In the genomic region with DNA sequence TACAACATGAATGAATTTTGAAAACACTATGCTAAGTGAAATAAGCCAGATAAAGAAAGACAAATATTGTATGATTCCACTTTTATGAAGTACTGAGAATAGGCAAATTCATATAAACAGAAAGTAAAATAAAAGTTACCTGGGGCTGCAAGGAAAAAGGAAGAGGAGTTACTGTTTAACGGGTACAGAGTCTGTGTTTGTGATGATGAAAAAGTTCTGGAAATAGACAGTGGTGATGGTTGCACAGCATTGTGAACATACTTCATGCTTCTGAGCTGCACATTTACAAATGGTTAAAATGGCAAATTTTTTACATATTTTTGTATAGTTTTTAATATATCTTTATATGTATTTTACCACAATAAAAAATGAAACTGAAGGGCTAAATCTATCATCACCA, we compare ENCODE assay signal across 22 cellular contexts. TPM values are rescaled to one million over a fixed set of nuclear protein-coding genes. Genes with fewer than 3 reads are reported as not detected.
DNase-seq lines count a peak whose midpoint lies in the region; ATAC-seq, FAIRE-seq and TF ChIP-seq lines count a peak whose summit lies in the region.
"Had no signal": no experiment of that assay in that cellular context is flagged by ENCODE, and none has a peak within 500 bp of the region (broad histone marks: within the 10 kb centered on the region; RNA-seq: fewer than 3 reads in every experiment).

No MANE protein-coding gene starts in this region.

- H4K20me1 ChIP-seq in HepG2 (ENCODE audit: insufficient read depth, low read length) = no peaks in the 10 kb centered on the region

- no peaks in the 10 kb centered on the region for H3K9me3 ChIP-seq in HepG2 (ENCODE audit: low read length)
- H3K9me3 ChIP-seq: Caco-2 had no signal

- H3K27me3 Mint-ChIP-seq in activated T-cell treated with anti-CD3 and anti-CD28 coated beads, Interleukin-2, amount 50 U/mL, for 72 hours (ENCODE audit: low read depth) = no peaks in the 10 kb centered on the region
- H3K27me3 Mint-ChIP-seq in activated T-cell treated with anti-CD3 and anti-CD28 coated beads, Interleukin-2, amount 50 U/mL, for 24 hours = no peaks in the 10 kb centered on the region
- H3K27me3 Mint-ChIP-seq: B cell; CD4-positive, CD25-positive, alpha-beta regulatory T cell had no signal

- POLR2A ChIA-PET in HepG2 (lab: Yijun Ruan, JAX) = no interaction called here
- POLR2A ChIA-PET in HEK293T (lab: Yijun Ruan, JAX) = no interaction called here

- peak overlapping the region; percentile 26; the same call in 1 of the 2 replicates for H3K4me2 ChIP-seq in HepG2 (ENCODE audit: low read depth, low read length)
- H3K4me2 ChIP-seq: BLaER1, GM23338 had no signal

- no peak overlapping the region; a peak in 1 of 6 replicates for H3K4me3 ChIP-seq in HepG2 (replicated peaks in 1 of 3; ENCODE audit: insufficient read depth in 1 of 3, low read depth in 2 of 3, low read length in 3 of 3)
- H3K4me3 ChIP-seq: BLaER1, GM23338 had no signal

- peak overlapping the region; percentile 3 for H3K27ac Mint-ChIP-seq in activated T-cell treated with anti-CD3 and anti-CD28 coated beads, Interleukin-2, amount 50 U/mL, for 72 hours
- H3K27ac Mint-ChIP-seq in activated T-cell treated with anti-CD3 and anti-CD28 coated beads, Interleukin-2, amount 50 U/mL, for 24 hours = no peak overlapping the region
- H3K27ac Mint-ChIP-seq: B cell; CD4-positive, CD25-positive, alpha-beta regulatory T cell; CD8-positive, alpha-beta T cell; GM23338; HFFc6 had no signal

- no peak for ATAC-seq in activated T-cell treated with anti-CD3 and anti-CD28 coated beads, Interleukin-2, amount 50 U/mL, for 72 hours (replicated peaks in 1 of 2)
- peak; percentile 67; the same call in 2 of the 3 replicates for ATAC-seq in HepG2
- ATAC-seq: CD8-positive, alpha-beta T cell; GM23338; HCT116 had no signal

- no peak for TF ChIP-seq CTCF in HepG2 (CRISPR knock-in tag; IDR thresholded peaks at IDR 0.05)

- no peaks in the 10 kb centered on the region for H3K36me3 ChIP-seq in HepG2 (replicated peaks in 1 of 2; ENCODE audit: control insufficient read depth in 1 of 2, insufficient read depth in 2 of 2, low read length in 2 of 2)

- no peak for DNase-seq in activated T-cell treated with anti-CD3 and anti-CD28 coated beads, Interleukin-2, amount 50 U/mL, for 72 hours
- no peak for DNase-seq in activated T-cell treated with anti-CD3 and anti-CD28 coated beads, Interleukin-2, amount 50 U/mL, for 24 hours
- no peak for DNase-seq in caudate nucleus (lab: John Stamatoyannopoulos, UW)
- no peak for DNase-seq in HepG2 (ENCODE audit: low spot score)
- DNase-seq in HEK293T (ENCODE audit: extremely low spot score) = no peak
- DNase-seq in NCI-H1417 (lab: John Stamatoyannopoulos, UW) = no peak
- DNase-seq in cerebellar cortex (ENCODE audit: low spot score) = no peak
- DNase-seq: Caco-2; CD4-positive, CD25-positive, alpha-beta regulatory T cell; CD8-positive, alpha-beta T cell; DMS153; DND-41; H9; HFFc6 had no signal

- TF ChIP-seq POLR2A in HepG2 (IDR thresholded peaks at IDR 0.05; ENCODE audit: insufficient read depth in 1 of 2, low read depth in 2 of 2, low read length in 2 of 2) = no peak

- intact Hi-C loops in HepG2 (cut with micrococcal nuclease; ENCODE audit: unreplicated experiment) = no loop called here

- TF ChIP-seq EP300 in HepG2 (IDR thresholded peaks at IDR 0.05; ENCODE audit: low read depth in 2 of 2, low read length in 2 of 2) = no peak
- no peak for TF ChIP-seq EP300 in HepG2 (CRISPR knock-in tag; IDR thresholded peaks at IDR 0.05; ENCODE audit: borderline replicate concordance)

- peaks cover 5% of the 10 kb centered on the region for H3K4me1 Mint-ChIP-seq in activated T-cell treated with anti-CD3 and anti-CD28 coated beads, Interleukin-2, amount 50 U/mL, for 72 hours (ENCODE audit: low read depth)
- H3K4me1 Mint-ChIP-seq in activated T-cell treated with anti-CD3 and anti-CD28 coated beads, Interleukin-2, amount 50 U/mL, for 24 hours (ENCODE audit: low read depth) = peaks cover 5% of the 10 kb centered on the region

- H3K36me3 Mint-ChIP-seq in activated T-cell treated with anti-CD3 and anti-CD28 coated beads, Interleukin-2, amount 50 U/mL, for 72 hours (ENCODE audit: insufficient read depth in 2 of 2) = no peaks in the 10 kb centered on the region
- H3K36me3 Mint-ChIP-seq in activated T-cell treated with anti-CD3 and anti-CD28 coated beads, Interleukin-2, amount 50 U/mL, for 24 hours (ENCODE audit: low read depth) = no peaks in the 10 kb centered on the region
- H3K36me3 Mint-ChIP-seq: CD4-positive, CD25-positive, alpha-beta regulatory T cell; CD8-positive, alpha-beta T cell had no signal

- WGBS in HepG2 (ENCODE audit: low lambda C conversion rate) = 55% methylated on average over 1 of the region's 1 CpG

- CTCF ChIA-PET in HepG2 (lab: Yijun Ruan, JAX; ENCODE audit: low intra/inter-chr PET ratio, low total read pairs) = no interaction called here
- CTCF ChIA-PET in HEK293T (lab: Yijun Ruan, JAX) = no interaction called here

- H3K4me3 Mint-ChIP-seq in activated T-cell treated with anti-CD3 and anti-CD28 coated beads, Interleukin-2, amount 50 U/mL, for 72 hours = no peak overlapping the region
- H3K4me3 Mint-ChIP-seq in activated T-cell treated with anti-CD3 and anti-CD28 coated beads, Interleukin-2, amount 50 U/mL, for 24 hours = no peak overlapping the region
- H3K4me3 Mint-ChIP-seq: B cell; CD4-positive, CD25-positive, alpha-beta regulatory T cell; CD8-positive, alpha-beta T cell; GM23338; H9; HFFc6 had no signal

- H3K9me3 Mint-ChIP-seq in activated T-cell treated with anti-CD3 and anti-CD28 coated beads, Interleukin-2, amount 50 U/mL, for 72 hours = no peaks in the 10 kb centered on the region
- no peaks in the 10 kb centered on the region for H3K9me3 Mint-ChIP-seq in activated T-cell treated with anti-CD3 and anti-CD28 coated beads, Interleukin-2, amount 50 U/mL, for 24 hours
- H3K9me3 Mint-ChIP-seq: CD8-positive, alpha-beta T cell; GM23338; H9; HFFc6 had no signal

- peaks cover 84% of the 10 kb centered on the region for H3K4me1 ChIP-seq in HepG2 (ENCODE audit: insufficient read depth, low read length)
- H3K4me1 ChIP-seq: BLaER1 had no signal

- peaks cover 98% of the 10 kb centered on the region for H3K79me2 ChIP-seq in HepG2 (ENCODE audit: insufficient read depth, low read length)

- no peak overlapping the region for H2AFZ ChIP-seq in HepG2 (ENCODE audit: low read length)
- H2AFZ ChIP-seq: GM23338 had no signal

- no peak for FAIRE-seq in HepG2 (lab: Jason Lieb, UNC)
- FAIRE-seq: A204.1, G401.6 had no signal

- in situ Hi-C loops in HepG2 (cut with HindIII; ENCODE audit: extremely low pct_ligation_motif_present, low pct_unique_long_range_greater_than_20kb) = no loop called here

- H3K9ac ChIP-seq in HepG2 (ENCODE audit: insufficient read depth, low read depth, low read length) = no peak overlapping the region
- H3K9ac ChIP-seq: BLaER1 had no signal

- peak overlapping the region; percentile 4 for H3K27ac ChIP-seq in caudate nucleus (ENCODE audit: low read depth, low read length)
- H3K27ac ChIP-seq in HepG2 (ENCODE audit: extremely low read length, insufficient read depth, low read length) = no peak overlapping the region
- H3K27ac ChIP-seq: 22Rv1, BLaER1, C4-2B had no signal

- TF ChIP-seq RAD21 in HepG2 (CRISPR knock-in tag; IDR thresholded peaks at IDR 0.05) = no peak

- H3K27me3 ChIP-seq in HepG2 (ENCODE audit: control insufficient read depth in 1 of 2, insufficient read depth in 2 of 2, low read length in 2 of 2) = no peaks in the 10 kb centered on the region
- H3K27me3 ChIP-seq: BLaER1 had no signal

- no TSS peak for BruUV-seq in HepG2 (replicated peaks; lab: Mats Ljungman, UMichigan)

TF ChIP-seq in HepG2, 621 proteins besides CTCF, POLR2A, EP300 and RAD21 (continues in another document):
- TF ChIP-seq NFIB (CRISPR knock-in tag; IDR thresholded peaks at IDR 0.05; ENCODE audit: borderline replicate concordance) (no peak), HDAC2 (CRISPR knock-in tag; IDR thresholded peaks at IDR 0.05) (no peak)

TF ChIP-seq in HEK293T, 16 proteins besides CTCF, POLR2A, EP300 and RAD21 (continues in another document):
- TF ChIP-seq ARNT (IDR thresholded peaks at IDR 0.05) = no peak
- no peak for TF ChIP-seq PKNOX1 (IDR thresholded peaks at IDR 0.05)
- TF ChIP-seq FOXA1 (IDR thresholded peaks at IDR 0.05) = no peak
- TF ChIP-seq HDGF (IDR thresholded peaks at IDR 0.05; ENCODE audit: borderline replicate concordance) = no peak
- TF ChIP-seq TARDBP (IDR thresholded peaks at IDR 0.05) = no peak

RNA-seq across cellular contexts. Expression of gene EPB41L2, which starts 29.4 kb away (rescaled TPM):
- total RNA-seq in activated T-cell treated with anti-CD3 and anti-CD28 coated beads, Interleukin-2, amount 50 U/mL, for 72 hours = 10 to 100 TPM; 17.5 to 27.4 TPM
- 41.7 and 42.1 TPM in 2 replicates for total RNA-seq in HepG2 (2016; rRNA removed; fragmentation: Illumina TruSeq; extraction: Trizol)
- total RNA-seq in HepG2 (2016; cell fraction: cytosol; rRNA removed; fragmentation: Illumina TruSeq; extraction: Trizol; ENCODE audit: low read depth) = 48.7 and 70.3 TPM in 2 replicates
- 33.1 and 37.6 TPM in 2 replicates for total RNA-seq in HepG2 (2016; cell fraction: insoluble cytoplasmic fraction; rRNA removed; fragmentation: Illumina TruSeq; extraction: Trizol)
- 32.9 and 42.5 TPM in 2 replicates for total RNA-seq in HepG2 (2016; cell fraction: membrane; rRNA removed; fragmentation: Illumina TruSeq; extraction: Trizol)
- total RNA-seq in HepG2 (2016; cell fraction: nucleus; rRNA removed; fragmentation: Illumina TruSeq; extraction: Trizol) = 115 and 119 TPM in 2 replicates
- polyA plus RNA-seq in HepG2 (2011; rRNA removed) = 45.3 and 56.4 TPM in 2 replicates
- 22.0 and 26.4 TPM in 2 replicates for polyA plus RNA-seq in HepG2 (2011; cell fraction: cytosol; rRNA removed)
- polyA plus RNA-seq in HepG2 (2011; cell fraction: nucleus; rRNA removed) = 128 and 148 TPM in 2 replicates
- polyA plus RNA-seq in HepG2 (2012) = 47.5 and 129 TPM in 2 replicates
- 2.9 and 4.0 TPM in 2 replicates for polyA plus RNA-seq in HepG2 (2016; cell fraction: cytosol; fragmentation: Illumina TruSeq; extraction: Trizol; ENCODE audit: low read depth)
- 44.9 and 50.4 TPM in 2 replicates for polyA plus RNA-seq in HepG2 (2016; cell fraction: insoluble cytoplasmic fraction; fragmentation: Illumina TruSeq; extraction: Trizol; ENCODE audit: low read depth)
- polyA plus RNA-seq in HepG2 (2016; cell fraction: membrane; fragmentation: Illumina TruSeq; extraction: Trizol; ENCODE audit: low read depth) = 8.4 and 9.3 TPM in 2 replicates
- 138 and 156 TPM in 2 replicates for polyA plus RNA-seq in HepG2 (2016; cell fraction: nucleus; fragmentation: Illumina TruSeq; extraction: Trizol; ENCODE audit: insufficient read depth, low read depth)
- polyA minus RNA-seq in HepG2 (2011; rRNA and poly(A)+ RNA removed; ENCODE audit: low replicate concordance) = 45.6 and 215 TPM in 2 replicates
- 50.0 and 50.3 TPM in 2 replicates for polyA minus RNA-seq in HepG2 (2011; cell fraction: cytosol; rRNA and poly(A)+ RNA removed)
- polyA minus RNA-seq in HepG2 (2011; cell fraction: nucleus; rRNA and poly(A)+ RNA removed) = 287 and 403 TPM in 2 replicates
